ENCODE assay signal across 27 cellular contexts in the genomic region with DNA sequence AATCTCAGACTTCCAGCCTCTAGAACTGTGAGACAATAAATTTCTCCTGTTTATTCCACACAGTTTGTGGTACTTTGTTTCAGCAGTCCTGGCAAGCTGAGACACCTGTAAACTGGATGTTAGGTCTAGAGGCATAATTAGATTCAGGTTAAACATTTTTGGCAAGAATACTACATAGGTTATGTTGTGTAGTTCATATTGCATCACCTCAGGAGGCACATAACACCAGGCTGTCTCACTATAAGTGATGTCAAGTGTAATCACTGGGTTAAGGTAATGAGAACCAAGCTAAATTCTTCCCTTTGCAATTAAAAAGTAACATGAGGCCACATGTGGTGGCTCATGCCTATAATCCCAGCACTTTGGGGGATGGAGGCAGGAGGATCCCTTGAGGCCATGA.
"Had no signal": no experiment of that assay in that cellular context is flagged by ENCODE, and none has a peak within 500 bp of the region (broad histone marks: within the 10 kb centered on the region; RNA-seq: fewer than 3 reads in every experiment).

No MANE protein-coding gene starts in this region.

- H3K4me1 ChIP-seq: colonic mucosa, gastrocnemius medialis, uterus had no signal

- H3K27me3 ChIP-seq: cardiac muscle cell, colonic mucosa, esophagus muscularis mucosa, ovary, uterus had no signal

- H3K9me3 ChIP-seq: colonic mucosa, esophagus muscularis mucosa, gastrocnemius medialis, ovary, thoracic aorta, uterus had no signal

- ATAC-seq: gastrocnemius medialis; naive thymus-derived CD4-positive, alpha-beta T cell; sciatic nerve; stimulated activated effector memory CD8-positive, alpha-beta T cell treated with anti-CD3 and anti-CD28 coated beads, Interleukin-12 subunit alpha, Interleukin-12 subunit beta, amount 100 ng/mL, for 72 hours had no signal

- DNase-seq: activated CD4-positive, alpha-beta T cell treated with anti-CD3 and anti-CD28 coated beads for 4 hours; activated CD4-positive, alpha-beta T cell treated with anti-CD3 and anti-CD28 coated beads, Interleukin-2, amount 50 U/mL, for 4 hours; activated CD8-positive, alpha-beta memory T cell treated with anti-CD3 and anti-CD28 coated beads for 24 hours; activated effector memory CD4-positive, alpha-beta T cell treated with Interleukin-2 at 50 U/mL for 16 hours; activated naive CD4-positive, alpha-beta T cell treated with Interleukin-2 at 50 U/mL for 16 hours; anterior cingulate cortex; cerebellar nuclear complex; colonic mucosa; dorsolateral prefrontal cortex; effector memory CD4-positive, alpha-beta T cell; gastrocnemius medialis; glutamatergic neuron; kidney; midbrain; naive thymus-derived CD4-positive, alpha-beta T cell; ovary; retina; stimulated activated CD4-positive, alpha-beta T cell treated with anti-CD3 and anti-CD28 coated beads, Interleukin-12 subunit alpha, Interleukin-12 subunit beta, amount 100 ng/mL, for 4 hours; stimulated activated CD4-positive, alpha-beta T cell treated with anti-CD3 and anti-CD28 coated beads, Interleukin-4, amount 100 ng/mL, for 1 hour; uterus had no signal

- H3K36me3 ChIP-seq: cardiac muscle cell, colonic mucosa, esophagus muscularis mucosa, gastrocnemius medialis, ovary, thoracic aorta, uterus had no signal

- H3K4me3 ChIP-seq: cardiac muscle cell, colonic mucosa, dorsolateral prefrontal cortex, esophagus muscularis mucosa, gastrocnemius medialis, ovary, skin epidermis, thoracic aorta, uterus had no signal

- H3K27ac ChIP-seq: cardiac muscle cell, colonic mucosa, dorsolateral prefrontal cortex, esophagus muscularis mucosa, gastrocnemius medialis, ovary, skin epidermis, thoracic aorta, uterus, VCaP had no signal
